9 cellular contexts compared by ENCODE assay signal in genomic region chr6:112827793-112828192, GRCh38.
DNase-seq lines count a peak whose midpoint lies in the region; ATAC-seq, FAIRE-seq and TF ChIP-seq lines count a peak whose summit lies in the region.
"Had no signal": no experiment of that assay in that cellular context is flagged by ENCODE, and none has a peak within 500 bp of the region (broad histone marks: within the 10 kb centered on the region; RNA-seq: fewer than 3 reads in every experiment).

No MANE protein-coding gene starts in this region.

- WGBS in SK-N-SH (ENCODE audit: low lambda C conversion rate) = 67% methylated on average over 2 of the region's 2 CpGs
- WGBS in GM12878 (ENCODE audit: insufficient coverage, insufficient replicate concordance, low lambda C conversion rate, missing lambda C conversion rate) = 0% methylated on average over 2 of the region's 2 CpGs

- no peaks in the 10 kb centered on the region for H3K36me3 Mint-ChIP-seq in CD14-positive monocyte

- FAIRE-seq in GM12878 (lab: Jason Lieb, UNC) (peak; percentile 66), H54 (lab: Jason Lieb, UNC) (no peak)

- no TSS peak for BruUV-seq in GM12878 (replicated peaks; lab: Mats Ljungman, UMichigan)

- H3K9me3 Mint-ChIP-seq in CD14-positive monocyte = peaks cover 0 to 4% (median 0%) of the 10 kb centered on the region in 7 donors

- no peaks in the 10 kb centered on the region for H3K27me3 ChIP-seq in SK-N-SH (ENCODE audit: insufficient read depth)
- no peaks in the 10 kb centered on the region for H3K27me3 ChIP-seq in GM12878 (replicated peaks in 1 of 2; ENCODE audit: control insufficient read depth in 2 of 2, insufficient read depth in 2 of 2, low read length in 1 of 2)
- H3K27me3 ChIP-seq in upper lobe of right lung = no peaks in the 10 kb centered on the region

- no peak overlapping the region for H3K27ac Mint-ChIP-seq in CD14-positive monocyte

- CTCF ChIA-PET in SK-N-SH (lab: Yijun Ruan, JAX) = no interaction called here
- CTCF ChIA-PET in GM12878 (lab: Yijun Ruan, JAX) = interaction anchor here (1.2 kb wide), 1 partner anchor 48 kb away, joined by 3 read pairs; no protein-coding TSS in a partner anchor

- no peaks in the 10 kb centered on the region for H3K36me3 ChIP-seq in SK-N-SH (replicated peaks in 1 of 2; ENCODE audit: control insufficient read depth in 1 of 2, insufficient read depth in 2 of 2, low read length in 1 of 2)
- no peaks in the 10 kb centered on the region for H3K36me3 ChIP-seq in GM12878 (ENCODE audit: control insufficient read depth in 2 of 2, insufficient read depth in 2 of 2, low read length in 1 of 2)
- H3K36me3 ChIP-seq in upper lobe of right lung = no peaks in the 10 kb centered on the region

- TF ChIP-seq POLR2A in GM12878 (IDR thresholded peaks at IDR 0.05; ENCODE audit: low read depth, low read length) (no peak), H54 (IDR thresholded peaks at IDR 0.05; ENCODE audit: low read depth, low read length) (no peak)

- H3K9me3 ChIP-seq in SK-N-SH (no peaks in the 10 kb centered on the region), GM12878 (replicated peaks; ENCODE audit: control insufficient read depth, insufficient read depth, low read length) (no peaks in the 10 kb centered on the region; the same call in 2 of the 3 replicates), upper lobe of right lung (no peaks in the 10 kb centered on the region)

- no peak overlapping the region for H3K4me3 ChIP-seq in SK-N-SH (ENCODE audit: low read depth in 2 of 2, low read length in 1 of 2)
- no peak overlapping the region for H3K4me3 ChIP-seq in GM12878
- H3K4me3 ChIP-seq in upper lobe of right lung = no peak overlapping the region

- POLR2A ChIA-PET in SK-N-SH (lab: Yijun Ruan, JAX) = no interaction called here
- POLR2A ChIA-PET in GM12878 (lab: Charles Lee) = no interaction called here

- H3K27me3 Mint-ChIP-seq in CD14-positive monocyte (ENCODE audit: low read depth in 3 of 3) = peaks cover 0 to 6% (median 2%) of the 10 kb centered on the region in 3 donors

- no peaks in the 10 kb centered on the region; the same call in 1 of the 2 replicates for H3K9me2 ChIP-seq in SK-N-SH

- peak overlapping the region; percentile 73 for H2AFZ ChIP-seq in SK-N-SH (ENCODE audit: low read depth)
- H2AFZ ChIP-seq in GM12878 (ENCODE audit: control insufficient read depth, low read depth, low read length) = peak overlapping the region; percentile 9; the same call in 1 of the 2 replicates

- TF ChIP-seq CTCF in SK-N-SH (IDR thresholded peaks at IDR 0.05) (no peak), GM12878 (IDR thresholded peaks at IDR 0.05 in 2 of 3, conservative IDR thresholded peaks at IDR 0.05 in 1 of 3; ENCODE audit: control insufficient read depth in 2 of 3, extremely low read depth in 1 of 3, insufficient read depth in 1 of 3, low read depth in 3 of 3, low read length in 3 of 3) (no peak), upper lobe of right lung (IDR thresholded peaks at IDR 0.05) (no peak), CD14-positive monocyte (IDR thresholded peaks at IDR 0.05) (no peak)

- H3K27ac ChIP-seq in SK-N-SH (ENCODE audit: low read depth in 2 of 2, low read length in 1 of 2) (peak overlapping the region in 1 of 2 experiments; percentile 11; a peak in 1 of 4 replicates), GM12878 (ENCODE audit: control insufficient read depth, insufficient read depth) (0 out of 2 replicates have a peak overlapping the region, but pooled peaks have one; percentile 1), upper lobe of right lung (no peak overlapping the region)

- H3K4me1 ChIP-seq in SK-N-SH (ENCODE audit: control insufficient read depth in 1 of 2, insufficient read depth in 2 of 2, low read depth in 1 of 2, low read length in 1 of 2) (no peaks in the 10 kb centered on the region; a peak in 1 of 4 replicates), GM12878 (ENCODE audit: control insufficient read depth, insufficient read depth, low read length) (0 out of 2 replicates have a peak, but pooled peaks cover 3% of the 10 kb centered on the region), upper lobe of right lung (no peaks in the 10 kb centered on the region)

- RAD21 ChIA-PET in GM12878 (lab: Charles Lee; ENCODE audit: unreplicated experiment) = interaction anchor here (1.0 to 1.2 kb wide), 3 partner anchors 14 to 1052 kb away, joined by 3 to 6 read pairs (median 4); no protein-coding TSS in a partner anchor

- no peak overlapping the region for H3K4me2 ChIP-seq in SK-N-SH
- H3K4me2 ChIP-seq in GM12878 (ENCODE audit: control insufficient read depth, insufficient read depth) = peak overlapping the region; percentile 28; the same call in 1 of the 2 replicates

- no peak overlapping the region for H3K9ac ChIP-seq in SK-N-SH
- H3K9ac ChIP-seq in GM12878 (ENCODE audit: control insufficient read depth, insufficient read depth, low read length) = no peak overlapping the region

- TF ChIP-seq RAD21 in SK-N-SH (IDR thresholded peaks at IDR 0.05; ENCODE audit: low read length) = no peak
- no peak for TF ChIP-seq RAD21 in GM12878 (IDR thresholded peaks at IDR 0.05; ENCODE audit: insufficient read depth, low read depth, low read length)

- no peak overlapping the region for H3K4me3 Mint-ChIP-seq in CD14-positive monocyte

- peaks cover 1% of the 10 kb centered on the region for H3K4me1 Mint-ChIP-seq in CD14-positive monocyte

- in situ Hi-C loops in GM12878 (cut with MboI) = no loop called here

- intact Hi-C loops in GM12878 (cut with micrococcal nuclease; ENCODE audit: unreplicated experiment) (no loop called here), upper lobe of right lung (cut with DNase I) (no loop called here), CD14-positive monocyte (cut with micrococcal nuclease) (no loop called here)

- TF ChIP-seq EP300 in SK-N-SH (IDR thresholded peaks at IDR 0.05; ENCODE audit: borderline replicate concordance in 1 of 2, low read depth in 1 of 2, low read length in 1 of 2) (no peak), GM12878 (IDR thresholded peaks at IDR 0.05; ENCODE audit: borderline replicate concordance in 1 of 2, control insufficient read depth in 1 of 2, low read depth in 2 of 2, low read length in 2 of 2) (peak; percentile 22 to 61; a peak in 1 of 4 replicates)

- ATAC-seq in SK-N-SH treated with all-trans-retinoic acid at 6 μM for 48 hours (no peak), HG03135 (IDR thresholded peaks at IDR 0.05; ENCODE audit: unreplicated experiment) (peak; percentile 94), GM12878 (peak; percentile 99), upper lobe of right lung (peak; percentile 50)

- DNase-seq in SK-N-SH (no peak), GM12878 (ENCODE audit: low read depth, low spot score) (peak; percentile 62), upper lobe of right lung (no peak), NCI-H1092 (lab: John Stamatoyannopoulos, UW) (no peak), H54 (ENCODE audit: insufficient read length, low spot score) (no peak), CD14-positive monocyte (ENCODE audit: low spot score) (no peak)
- DNase-seq: ACHN had no signal

- H3K79me2 ChIP-seq in SK-N-SH (ENCODE audit: insufficient read depth) = no peaks in the 10 kb centered on the region
- H3K79me2 ChIP-seq in GM12878 (ENCODE audit: control insufficient read depth, insufficient read depth, low read length) = no peaks in the 10 kb centered on the region

- H4K20me1 ChIP-seq in SK-N-SH (ENCODE audit: insufficient read depth) (no peaks in the 10 kb centered on the region), GM12878 (ENCODE audit: control insufficient read depth, insufficient read depth) (no peaks in the 10 kb centered on the region)

- SMC1A ChIA-PET in GM12878 (lab: Charles Lee; ENCODE audit: uncharacterized antibody, unreplicated experiment) = interaction anchor here (0.6 to 1.6 kb wide), 3 partner anchors 14 to 800 kb away, joined by 3 to 4 read pairs (median 3); no protein-coding TSS in a partner anchor

- no peaks in the 10 kb centered on the region for H3F3A ChIP-seq in SK-N-SH (replicated peaks; ENCODE audit: insufficient read depth)

TF ChIP-seq in SK-N-SH, 30 proteins besides CTCF, POLR2A, EP300 and RAD21 (continues in another document):
- TF ChIP-seq GABPA (IDR thresholded peaks at IDR 0.05; ENCODE audit: low read depth) (no peak), FOXM1 (IDR thresholded peaks at IDR 0.05; ENCODE audit: low read depth) (no peak), SIN3A (IDR thresholded peaks at IDR 0.05; ENCODE audit: borderline replicate concordance, low read depth, low read length) (no peak), FOSL2 (IDR thresholded peaks at IDR 0.05; ENCODE audit: borderline replicate concordance, low read depth) (no peak), MXI1 (IDR thresholded peaks at IDR 0.05; ENCODE audit: low read depth, low read length) (no peak)

TF ChIP-seq in SK-N-SH treated with all-trans-retinoic acid at 6 μM for 48 hours, 23 proteins besides CTCF, POLR2A, EP300 and RAD21 (continues in another document):
- TF ChIP-seq PATZ1 (CRISPR knock-in tag; IDR thresholded peaks at IDR 0.05; ENCODE audit: borderline replicate concordance) = no peak

TF ChIP-seq in GM12878, 131 proteins besides CTCF, POLR2A, EP300 and RAD21 (continues in another document):
- TF ChIP-seq ESRRA (IDR thresholded peaks at IDR 0.05; ENCODE audit: low read length) (no peak), SP1 (IDR thresholded peaks at IDR 0.05; ENCODE audit: low read depth, low read length) (no peak)

Comparison
In these comparisons a context has a peak if more than half of its experiments do, and no peak if none do; other contexts are left out.
1. Of the 26 proteins assayed by ChIP-seq in both GM12878 and SK-N-SH: peak only in GM12878: CHD2, EP300 and NFIC; only in SK-N-SH: none; in both: none; in neither: 23.